15 cellular contexts compared by ENCODE assay signal in the genomic region with DNA sequence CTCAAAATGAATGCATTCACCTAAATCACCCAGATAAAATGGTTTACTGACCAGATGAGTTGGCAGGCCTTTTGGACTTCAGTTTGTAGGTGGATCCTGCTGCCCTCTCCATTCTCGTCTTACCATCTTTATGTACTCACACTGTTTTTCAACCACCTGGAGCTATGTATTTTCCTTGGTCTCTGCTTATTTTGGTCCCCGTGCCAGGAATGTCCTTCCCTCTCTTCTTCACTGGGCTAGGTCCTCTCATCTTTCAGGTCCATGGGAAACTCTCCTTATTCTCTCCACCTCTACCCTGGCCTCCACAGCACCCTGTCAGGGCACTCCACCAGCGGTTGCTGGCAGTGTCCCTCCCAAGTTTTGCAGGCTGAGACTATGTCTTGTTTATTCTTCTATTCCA. TPM values are rescaled to one million over a fixed set of nuclear protein-coding genes. Genes with fewer than 3 reads are reported as not detected.
DNase-seq lines count a peak whose midpoint lies in the region; ATAC-seq and TF ChIP-seq lines count a peak whose summit lies in the region.
"Had no signal": no experiment of that assay in that cellular context is flagged by ENCODE, and none has a peak within 500 bp of the region (broad histone marks: within the 10 kb centered on the region; RNA-seq: fewer than 3 reads in every experiment).

No MANE protein-coding gene starts in this region.

- peak overlapping the region; percentile 98 for H3K4me2 ChIP-seq in KMS-11
- peak overlapping the region; percentile 76 for H3K4me2 ChIP-seq in neural cell (ENCODE audit: low read length)
- H3K4me2 ChIP-seq: GM23338 had no signal

- H3K4me3 ChIP-seq in KMS-11 (IDR thresholded peaks at IDR 0.05; ENCODE audit: insufficient read depth, low read depth, low read length) (peak overlapping the region; percentile 69), neural cell (ENCODE audit: low read length) (peak overlapping the region; percentile 91), gastroesophageal sphincter (no peak overlapping the region), testis (no peak overlapping the region)
- H3K4me3 ChIP-seq: GM23338 had no signal

- no peaks in the 10 kb centered on the region for H3K9me2 ChIP-seq in neural cell (ENCODE audit: insufficient read depth, low read length)

- H3K27ac Mint-ChIP-seq in activated naive CD8-positive, alpha-beta T cell treated with anti-CD3 and anti-CD28 coated beads, Interleukin-2, amount 50 U/mL, for 24 hours, result peak overlapping the region; percentile 55
- H3K27ac Mint-ChIP-seq: GM23338 had no signal

- intact Hi-C loops in testis (cut with DNase I; ENCODE audit: low total_unique reads), result no loop called here

- H3K9me3 ChIP-seq in neural cell (ENCODE audit: low read length), result no peaks in the 10 kb centered on the region
- H3K9me3 ChIP-seq in gastroesophageal sphincter, result no peaks in the 10 kb centered on the region
- no peaks in the 10 kb centered on the region for H3K9me3 ChIP-seq in testis

- TF ChIP-seq CTCF in KMS-11 (conservative IDR thresholded peaks at IDR 0.05; ENCODE audit: low read depth, low read length) (no peak), neural cell (IDR thresholded peaks at IDR 0.05; ENCODE audit: poor library complexity, severe bottlenecking) (no peak), gastroesophageal sphincter (IDR thresholded peaks at IDR 0.05) (no peak), testis (IDR thresholded peaks at IDR 0.05) (no peak)

- no peaks in the 10 kb centered on the region for H3K36me3 Mint-ChIP-seq in activated naive CD8-positive, alpha-beta T cell treated with anti-CD3 and anti-CD28 coated beads, Interleukin-2, amount 50 U/mL, for 24 hours (ENCODE audit: low read depth)

- no peak for TF ChIP-seq RAD21 in neural cell (conservative IDR thresholded peaks at IDR 0.05)

- TF ChIP-seq POLR2A in gastroesophageal sphincter (IDR thresholded peaks at IDR 0.05) (no peak), testis (IDR thresholded peaks at IDR 0.05) (no peak)

- no peaks in the 10 kb centered on the region for H3K9me3 Mint-ChIP-seq in activated naive CD8-positive, alpha-beta T cell treated with anti-CD3 and anti-CD28 coated beads, Interleukin-2, amount 50 U/mL, for 24 hours
- H3K9me3 Mint-ChIP-seq: GM23338 had no signal

- H3K4me1 Mint-ChIP-seq in activated naive CD8-positive, alpha-beta T cell treated with anti-CD3 and anti-CD28 coated beads, Interleukin-2, amount 50 U/mL, for 24 hours, result peaks cover 79% of the 10 kb centered on the region

- H3K79me2 ChIP-seq in KMS-11 (ENCODE audit: insufficient read depth, low read depth) (peaks cover 81% of the 10 kb centered on the region), neural cell (replicated peaks; ENCODE audit: insufficient read depth, low read length) (peaks cover 4% of the 10 kb centered on the region)

- H4K20me1 ChIP-seq in KMS-11 (ENCODE audit: insufficient read depth) (no peaks in the 10 kb centered on the region), neural cell (ENCODE audit: insufficient read depth) (no peaks in the 10 kb centered on the region)

- DNase-seq in NCI-H82 (lab: John Stamatoyannopoulos, UW) (peak; percentile 28), NCI-H82 treated with DMSO at 0.1 percent for 48 hours (lab: John Stamatoyannopoulos, UW; ENCODE audit: unreplicated experiment) (no peak), testis (no peak)
- DNase-seq in activated naive CD8-positive, alpha-beta T cell treated with anti-CD3 and anti-CD28 coated beads, Interleukin-2, amount 50 U/mL, for 24 hours, result no peak
- DNase-seq: activated CD4-positive, alpha-beta T cell treated with anti-CD3 and anti-CD28 coated beads, Interleukin-2, amount 50 U/mL, for 1 hour; DMS 273 treated with DMSO at 0.1 percent for 48 hours; mesendoderm; NCI-H1105 treated with DMSO at 0.1 percent for 48 hours; NCI-H526 treated with DMSO at 0.1 percent for 48 hours; stimulated activated CD4-positive, alpha-beta T cell treated with anti-CD3 and anti-CD28 coated beads, Interleukin-4, amount 100 ng/mL, for 4 hours had no signal

- H3K9ac ChIP-seq in KMS-11 (peak overlapping the region; percentile 71), neural cell (ENCODE audit: low read length) (no peak overlapping the region)

- H3K27me3 ChIP-seq in KMS-11 (ENCODE audit: insufficient read depth, low read depth), result no peaks in the 10 kb centered on the region
- no peaks in the 10 kb centered on the region for H3K27me3 ChIP-seq in neural cell (ENCODE audit: insufficient read depth, low read depth, low read length)
- H3K27me3 ChIP-seq in gastroesophageal sphincter, result no peaks in the 10 kb centered on the region
- no peaks in the 10 kb centered on the region for H3K27me3 ChIP-seq in testis

- WGBS in gastroesophageal sphincter (ENCODE audit: low coverage in 1 of 2), 2 donors, result 67 to 78% methylated on average over 3 of the region's 3 CpGs
- 85 to 94% methylated on average over 3 of the region's 3 CpGs for WGBS in testis, 2 donors

- H3K4me1 ChIP-seq in KMS-11 (ENCODE audit: low read depth, poor library complexity, severe bottlenecking) (peaks cover 46% of the 10 kb centered on the region), gastroesophageal sphincter (peaks cover 0 to 17% (median 0%) of the 10 kb centered on the region in 3 donors), testis (no peaks in the 10 kb centered on the region)

- peak overlapping the region; percentile 86 for H3K4me3 Mint-ChIP-seq in activated naive CD8-positive, alpha-beta T cell treated with anti-CD3 and anti-CD28 coated beads, Interleukin-2, amount 50 U/mL, for 24 hours
- H3K4me3 Mint-ChIP-seq: GM23338 had no signal

- H3K27ac ChIP-seq in KMS-11, result peak overlapping the region; percentile 89
- peak overlapping the region; percentile 53 for H3K27ac ChIP-seq in neural cell (ENCODE audit: low read length)
- no peak overlapping the region for H3K27ac ChIP-seq in gastroesophageal sphincter
- no peak overlapping the region for H3K27ac ChIP-seq in testis

- TF ChIP-seq EP300 in neural cell (conservative IDR thresholded peaks at IDR 0.05; ENCODE audit: poor library complexity, severe bottlenecking) (no peak), gastroesophageal sphincter (IDR thresholded peaks at IDR 0.05) (no peak)

- no peaks in the 10 kb centered on the region for H3K36me3 ChIP-seq in KMS-11 (ENCODE audit: insufficient read depth)
- no peaks in the 10 kb centered on the region for H3K36me3 ChIP-seq in neural cell (ENCODE audit: insufficient read depth, low read length)
- no peaks in the 10 kb centered on the region for H3K36me3 ChIP-seq in gastroesophageal sphincter
- H3K36me3 ChIP-seq in testis (ENCODE audit: low read depth, missing control alignments), result no peaks in the 10 kb centered on the region

- ATAC-seq in activated naive CD8-positive, alpha-beta T cell treated with anti-CD3 and anti-CD28 coated beads, Interleukin-2, amount 50 U/mL, for 24 hours, result no peak
- ATAC-seq in HG03139 (IDR thresholded peaks at IDR 0.05; ENCODE audit: unreplicated experiment) (no peak), gastroesophageal sphincter (no peak)
- ATAC-seq: GM23338 had no signal

- H3F3A ChIP-seq in neural cell (ENCODE audit: insufficient read depth, low read length, poor library complexity, severe bottlenecking), result no peaks in the 10 kb centered on the region

- H3K27me3 Mint-ChIP-seq in activated naive CD8-positive, alpha-beta T cell treated with anti-CD3 and anti-CD28 coated beads, Interleukin-2, amount 50 U/mL, for 24 hours, result no peaks in the 10 kb centered on the region

- H2AFZ ChIP-seq in KMS-11 (ENCODE audit: low read depth), result no peak overlapping the region
- no peak overlapping the region for H2AFZ ChIP-seq in neural cell (ENCODE audit: low read depth, low read length)
- H2AFZ ChIP-seq: GM23338 had no signal

TF ChIP-seq in neural cell, 6 proteins besides CTCF, POLR2A, EP300 and RAD21:
- TF ChIP-seq SMC3 (conservative IDR thresholded peaks at IDR 0.05; ENCODE audit: poor library complexity) (no peak), EZH2 (IDR thresholded peaks at IDR 0.05; ENCODE audit: borderline replicate concordance, insufficient read depth, low read length, poor library complexity, severe bottlenecking) (no peak), MXI1 (conservative IDR thresholded peaks at IDR 0.05; ENCODE audit: poor library complexity, severe bottlenecking) (no peak)
- TF ChIP-seq, protein P1, sequence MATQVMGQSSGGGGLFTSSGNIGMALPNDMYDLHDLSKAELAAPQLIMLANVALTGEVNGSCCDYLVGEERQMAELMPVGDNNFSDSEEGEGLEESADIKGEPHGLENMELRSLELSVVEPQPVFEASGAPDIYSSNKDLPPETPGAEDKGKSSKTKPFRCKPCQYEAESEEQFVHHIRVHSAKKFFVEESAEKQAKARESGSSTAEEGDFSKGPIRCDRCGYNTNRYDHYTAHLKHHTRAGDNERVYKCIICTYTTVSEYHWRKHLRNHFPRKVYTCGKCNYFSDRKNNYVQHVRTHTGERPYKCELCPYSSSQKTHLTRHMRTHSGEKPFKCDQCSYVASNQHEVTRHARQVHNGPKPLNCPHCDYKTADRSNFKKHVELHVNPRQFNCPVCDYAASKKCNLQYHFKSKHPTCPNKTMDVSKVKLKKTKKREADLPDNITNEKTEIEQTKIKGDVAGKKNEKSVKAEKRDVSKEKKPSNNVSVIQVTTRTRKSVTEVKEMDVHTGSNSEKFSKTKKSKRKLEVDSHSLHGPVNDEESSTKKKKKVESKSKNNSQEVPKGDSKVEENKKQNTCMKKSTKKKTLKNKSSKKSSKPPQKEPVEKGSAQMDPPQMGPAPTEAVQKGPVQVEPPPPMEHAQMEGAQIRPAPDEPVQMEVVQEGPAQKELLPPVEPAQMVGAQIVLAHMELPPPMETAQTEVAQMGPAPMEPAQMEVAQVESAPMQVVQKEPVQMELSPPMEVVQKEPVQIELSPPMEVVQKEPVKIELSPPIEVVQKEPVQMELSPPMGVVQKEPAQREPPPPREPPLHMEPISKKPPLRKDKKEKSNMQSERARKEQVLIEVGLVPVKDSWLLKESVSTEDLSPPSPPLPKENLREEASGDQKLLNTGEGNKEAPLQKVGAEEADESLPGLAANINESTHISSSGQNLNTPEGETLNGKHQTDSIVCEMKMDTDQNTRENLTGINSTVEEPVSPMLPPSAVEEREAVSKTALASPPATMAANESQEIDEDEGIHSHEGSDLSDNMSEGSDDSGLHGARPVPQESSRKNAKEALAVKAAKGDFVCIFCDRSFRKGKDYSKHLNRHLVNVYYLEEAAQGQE (IDR thresholded peaks at IDR 0.05; ENCODE audit: borderline replicate concordance), result no peak
TF ChIP-seq in neural cell: peak in this region for 0.

RNA-seq across cellular contexts. Expression of a gene that starts 2.6 kb away (rescaled TPM):
- polyA plus RNA-seq in neural cell (7.0 and 7.2 TPM in 2 replicates), testis (ENCODE audit: insufficient read depth, low read depth, low replicate concordance) (0.58 TPM)
- polyA minus RNA-seq in neural cell, result 37.7 and 47.1 TPM in 2 replicates
- total RNA-seq in gastroesophageal sphincter (1 to 10 TPM; 2.4 to 4.3 (median 2.7) TPM), testis (1 to 10 TPM; 2.2 to 2.5 TPM)

Comparison
In these comparisons a context has a peak if more than half of its experiments do, and no peak if none do; other contexts are left out.
1. H3K27ac ChIP-seq: peak in KMS-11 (single experiment) and neural cell (single experiment); none in gastroesophageal sphincter (0 of 4) and testis (0 of 2).
2. H3K4me3 ChIP-seq: peak in KMS-11 (single experiment) and neural cell (single experiment); none in gastroesophageal sphincter (0 of 2) and testis (0 of 2).